ENCODE assay signal across 25 cellular contexts in genomic region chr3:191158800-191159199, GRCh38. TPM values are rescaled to one million over a fixed set of nuclear protein-coding genes. Genes with fewer than 3 reads are reported as not detected.
DNase-seq lines count a peak whose midpoint lies in the region; FAIRE-seq and TF ChIP-seq lines count a peak whose summit lies in the region.
"Had no signal": no experiment of that assay in that cellular context is flagged by ENCODE, and none has a peak within 500 bp of the region (broad histone marks: within the 10 kb centered on the region; RNA-seq: fewer than 3 reads in every experiment).

No MANE protein-coding gene starts in this region.

- no peaks in the 10 kb centered on the region for H3K4me1 ChIP-seq in OCI-LY7 (ENCODE audit: insufficient read depth, low read length, poor library complexity, severe bottlenecking)
- H3K4me1 ChIP-seq: BE2C; BLaER1 treated with 17β-estradiol and CSF1 and Interleukin-3, amounts not matched to agents 10 nM and 100 nM; HAP-1 had no signal

- peaks cover 23% of the 10 kb centered on the region for H3K9me3 Mint-ChIP-seq in activated CD4-positive, alpha-beta memory T cell treated with anti-CD3 and anti-CD28 coated beads for 36 hours

- no peak overlapping the region for H3K4me3 Mint-ChIP-seq in activated CD4-positive, alpha-beta memory T cell treated with anti-CD3 and anti-CD28 coated beads for 36 hours
- H3K4me3 Mint-ChIP-seq: CD14-positive monocyte; CD4-positive, alpha-beta T cell; CD8-positive, alpha-beta memory T cell; GM23338; HFFc6 had no signal

- H3K4me3 ChIP-seq in AG10803 (ENCODE audit: low read length) (no peak overlapping the region), OCI-LY7 (ENCODE audit: low read depth, low read length, poor library complexity, severe bottlenecking) (no peak overlapping the region)
- H3K4me3 ChIP-seq: BLaER1 treated with 17β-estradiol and CSF1 and Interleukin-3, amounts not matched to agents 10 nM and 100 nM; GM23338; HAP-1 had no signal

- H3K27ac ChIP-seq in OCI-LY7 (ENCODE audit: low read depth, low read length, poor library complexity, severe bottlenecking) = no peak overlapping the region
- H3K27ac ChIP-seq: 22Rv1; BLaER1 treated with 17β-estradiol and CSF1 and Interleukin-3, amounts not matched to agents 10 nM and 100 nM had no signal

- CTCF ChIA-PET in OCI-LY7 (lab: Charles Lee; ENCODE audit: unreplicated experiment) = no interaction called here
- CTCF ChIA-PET in activated CD4-positive, alpha-beta memory T cell treated with anti-CD3 and anti-CD28 coated beads for 36 hours (lab: Charles Lee) = interaction anchor here (0.6 kb wide), 1 partner anchor 28 kb away, joined by 3 read pairs; no protein-coding TSS in a partner anchor

- peaks cover 50% of the 10 kb centered on the region for H3K9me3 ChIP-seq in OCI-LY7 (ENCODE audit: low read length)
- H3K9me3 ChIP-seq: BE2C, HAP-1 had no signal

- H3K79me2 ChIP-seq in OCI-LY7 (ENCODE audit: insufficient read depth, low read depth, low read length) = no peaks in the 10 kb centered on the region

- H2AFZ ChIP-seq in OCI-LY7 (ENCODE audit: low read length) = peak overlapping the region; percentile 55; the same call in 1 of the 2 replicates

- TF ChIP-seq CTCF in AG10803 (conservative IDR thresholded peaks at IDR 0.05; ENCODE audit: low read length) (no peak), OCI-LY7 (conservative IDR thresholded peaks at IDR 0.05; ENCODE audit: low read length) (no peak)

- no peaks in the 10 kb centered on the region for H3K4me1 Mint-ChIP-seq in activated CD4-positive, alpha-beta memory T cell treated with anti-CD3 and anti-CD28 coated beads for 36 hours (ENCODE audit: low read depth)
- H3K4me1 Mint-ChIP-seq: CD14-positive monocyte; CD8-positive, alpha-beta memory T cell; GM23338 had no signal

- FAIRE-seq in GM12892 (lab: Jason Lieb, UNC) = no peak
- FAIRE-seq: A204.1, D721Med, GM12891 had no signal

- H3K4me2 ChIP-seq in OCI-LY7 (ENCODE audit: low read length) = no peak overlapping the region
- H3K4me2 ChIP-seq: BLaER1 treated with 17β-estradiol and CSF1 and Interleukin-3, amounts not matched to agents 10 nM and 100 nM; GM23338 had no signal

- no peaks in the 10 kb centered on the region for H3K9me2 ChIP-seq in OCI-LY7 (ENCODE audit: insufficient read depth, low read length)

- H4K20me1 ChIP-seq in OCI-LY7 (ENCODE audit: insufficient read depth, low read length) = no peaks in the 10 kb centered on the region
- H4K20me1 ChIP-seq: BLaER1 treated with 17β-estradiol and CSF1 and Interleukin-3, amounts not matched to agents 10 nM and 100 nM had no signal

- intact Hi-C loops in OCI-LY7 (cut with micrococcal nuclease; ENCODE audit: unreplicated experiment) = no loop called here
- intact Hi-C loops in activated CD4-positive, alpha-beta memory T cell treated with anti-CD3 and anti-CD28 coated beads for 36 hours (cut with micrococcal nuclease) = no loop called here

- no peak overlapping the region for H3K27ac Mint-ChIP-seq in activated CD4-positive, alpha-beta memory T cell treated with anti-CD3 and anti-CD28 coated beads for 36 hours
- H3K27ac Mint-ChIP-seq: CD14-positive monocyte; CD4-positive, alpha-beta T cell; CD8-positive, alpha-beta memory T cell; GM23338; HFFc6 had no signal

- no peaks in the 10 kb centered on the region for H3K27me3 Mint-ChIP-seq in activated CD4-positive, alpha-beta memory T cell treated with anti-CD3 and anti-CD28 coated beads for 36 hours
- H3K27me3 Mint-ChIP-seq: CD4-positive, alpha-beta T cell; CD8-positive, alpha-beta memory T cell had no signal

- no peaks in the 10 kb centered on the region for H3K36me3 Mint-ChIP-seq in activated CD4-positive, alpha-beta memory T cell treated with anti-CD3 and anti-CD28 coated beads for 36 hours
- H3K36me3 Mint-ChIP-seq: CD14-positive monocyte; CD8-positive, alpha-beta memory T cell had no signal

- POLR2A ChIA-PET in OCI-LY7 (lab: Charles Lee) = interaction anchor here (0.8 to 3.2 kb wide), 6 partner anchors 10 to 23 kb away, joined by 3 to 14 read pairs (median 7); no protein-coding TSS in a partner anchor
- POLR2A ChIA-PET in activated CD4-positive, alpha-beta memory T cell treated with anti-CD3 and anti-CD28 coated beads for 36 hours (lab: Charles Lee) = no interaction called here

- H3K36me3 ChIP-seq in OCI-LY7 (ENCODE audit: insufficient read depth, low read length) = peaks cover 2% of the 10 kb centered on the region; the same call in 1 of the 2 replicates
- H3K36me3 ChIP-seq: BE2C; BLaER1 treated with 17β-estradiol and CSF1 and Interleukin-3, amounts not matched to agents 10 nM and 100 nM; HAP-1 had no signal

- no peak for TF ChIP-seq POLR2A in GM12892 (IDR thresholded peaks at IDR 0.05; ENCODE audit: low read depth, low read length)

- no TSS peak for BruUV-seq in OCI-LY7 (replicated peaks; lab: Mats Ljungman, UMichigan)

- DNase-seq in AG10803 (ENCODE audit: low read depth) (peak; percentile 3), OCI-LY7 (ENCODE audit: low spot score) (no peak), fibroblast of gingiva (ENCODE audit: low read depth) (peak; percentile 50), GF-D8 (lab: John Stamatoyannopoulos, UW) (no peak), GM12892 (ENCODE audit: insufficient read length) (no peak)
- DNase-seq in activated CD4-positive, alpha-beta memory T cell treated with anti-CD3 and anti-CD28 coated beads for 36 hours = no peak
- DNase-seq: AML-193; BE2C; CD4-positive, alpha-beta T cell; CD8-positive, alpha-beta memory T cell; DMS 273 treated with DMSO at 0.1 percent for 48 hours; DMS79; EL; GDM1; HFFc6 had no signal

RNA-seq across cellular contexts. Expression of gene OSTN, which starts 40.2 kb away (rescaled TPM):
- total RNA-seq in OCI-LY7 (2014; rRNA removed; shearing (Covaris generic)) = not detected in 2 replicates
- not detected in 2 replicates for total RNA-seq in OCI-LY7 (2022)
- not detected for polyA plus RNA-seq in GM12892 (2012; ENCODE audit: missing spikeins)
- total RNA-seq in activated CD4-positive, alpha-beta memory T cell treated with anti-CD3 and anti-CD28 coated beads for 36 hours = not detected
- total RNA-seq: CD4-positive, alpha-beta T cell; CD8-positive, alpha-beta memory T cell; GM23338; H4 had no signal
- polyA plus RNA-seq: AG04450; CD14-positive monocyte; CD8-positive, alpha-beta memory T cell; GM23338 had no signal

Comparison
In these comparisons a context has a peak if more than half of its experiments do, and no peak if none do; other contexts are left out.
1. DNase-seq: peak in AG10803 (single experiment) and fibroblast of gingiva (single experiment); none in OCI-LY7 (single experiment), GF-D8 (single experiment), GM12892 (single experiment) and activated CD4-positive, alpha-beta memory T cell treated with anti-CD3 and anti-CD28 coated beads for 36 hours (single experiment).